Comparison of ENCODE assay signal across 26 cellular contexts in genomic region chr11:132035736-132036135, GRCh38.
DNase-seq lines count a peak whose midpoint lies in the region; ATAC-seq, FAIRE-seq and TF ChIP-seq lines count a peak whose summit lies in the region.
"Had no signal": no experiment of that assay in that cellular context is flagged by ENCODE, and none has a peak within 500 bp of the region (broad histone marks: within the 10 kb centered on the region; RNA-seq: fewer than 3 reads in every experiment).

No MANE protein-coding gene starts in this region.

- no peak overlapping the region for H2BK12ac ChIP-seq in mesenchymal stem cell (ENCODE audit: low read length in 2 of 2)

- H2BK5ac ChIP-seq in IMR-90 (ENCODE audit: low read depth, low read length, poor library complexity, severe bottlenecking) (peak overlapping the region; percentile 48), mesenchymal stem cell (ENCODE audit: low read depth, low read length, poor library complexity, severe bottlenecking) (no peak overlapping the region)

- H2BK120ac ChIP-seq in IMR-90 (ENCODE audit: low read depth, low read length) = peak overlapping the region; percentile 60
- H2BK120ac ChIP-seq in mesenchymal stem cell (ENCODE audit: low read depth, low read length) = no peak overlapping the region

- no peaks in the 10 kb centered on the region for H3K27me3 ChIP-seq in IMR-90 (ENCODE audit: control insufficient read depth, insufficient read depth, low read length)
- no peaks in the 10 kb centered on the region for H3K27me3 ChIP-seq in mesenchymal stem cell (ENCODE audit: control insufficient read depth in 1 of 2, insufficient read depth in 1 of 2, low read length in 2 of 2)
- H3K27me3 ChIP-seq: BE2C had no signal

- H4K8ac ChIP-seq in IMR-90 (ENCODE audit: low read depth in 2 of 2, low read length in 2 of 2) (peak overlapping the region in 1 of 2 experiments; percentile 6; a peak in 2 of 4 replicates), mesenchymal stem cell (ENCODE audit: low read length) (no peak overlapping the region)

- H2AK5ac ChIP-seq in IMR-90 (ENCODE audit: low read depth, low read length) = peak overlapping the region; percentile 73; the same call in 1 of the 2 replicates
- H2AK5ac ChIP-seq in mesenchymal stem cell (ENCODE audit: low read length, severe bottlenecking) = peak overlapping the region; percentile 83

- H3K4me3 ChIP-seq in IMR-90 (ENCODE audit: insufficient read depth, low read depth, low read length) (no peak overlapping the region), mesenchymal stem cell (ENCODE audit: insufficient read depth in 1 of 2, low read depth in 1 of 2, low read length in 2 of 2) (no peak overlapping the region)
- H3K4me3 ChIP-seq: GM23338 had no signal

- H3K4me1 ChIP-seq in IMR-90 (ENCODE audit: control insufficient read depth, insufficient read depth, low read length) (peaks cover 28% of the 10 kb centered on the region), mesenchymal stem cell (ENCODE audit: control insufficient read depth, insufficient read depth, low read depth, low read length) (peaks cover 25% of the 10 kb centered on the region)
- H3K4me1 ChIP-seq: BE2C had no signal

- no peaks in the 10 kb centered on the region for H3K9me3 ChIP-seq in IMR-90 (ENCODE audit: control insufficient read depth, insufficient read depth, low read length)
- no peaks in the 10 kb centered on the region for H3K9me3 ChIP-seq in mesenchymal stem cell (ENCODE audit: control insufficient read depth, low read length)
- H3K9me3 ChIP-seq: BE2C had no signal

- H3K56ac ChIP-seq in IMR-90 (ENCODE audit: extremely low read depth, insufficient read depth, low read length) = no peak overlapping the region

- H2BK20ac ChIP-seq in IMR-90 (ENCODE audit: low read depth, low read length) = peak overlapping the region; percentile 66

- H2AFZ ChIP-seq in IMR-90 (replicated peaks; ENCODE audit: low read length, poor library complexity) (no peak overlapping the region), mesenchymal stem cell (ENCODE audit: low read depth, low read length) (no peak overlapping the region)
- H2AFZ ChIP-seq: GM23338 had no signal

- H2AK9ac ChIP-seq in IMR-90 (replicated peaks; ENCODE audit: low read depth, low read length, poor library complexity) = peak overlapping the region; percentile 7

- intact Hi-C loops in IMR-90 (cut with micrococcal nuclease) = no loop called here

- TF ChIP-seq CTCF in IMR-90 (conservative IDR thresholded peaks at IDR 0.05; ENCODE audit: low read depth, low read length) = no peak

- no peak for TF ChIP-seq POLR2A in IMR-90 (IDR thresholded peaks at IDR 0.05; ENCODE audit: low read depth, low read length)

- BruUV-seq in IMR-90 (replicated peaks; lab: Mats Ljungman, UMichigan) = no TSS peak

- H3K4ac ChIP-seq in IMR-90 (ENCODE audit: low read depth, low read length) = peak overlapping the region; percentile 60
- no peak overlapping the region for H3K4ac ChIP-seq in mesenchymal stem cell (ENCODE audit: low read depth in 1 of 2, low read length in 2 of 2)

- H3K9me1 ChIP-seq in IMR-90 (ENCODE audit: insufficient read depth, low read length) = peaks cover 25% of the 10 kb centered on the region

- H3K9ac ChIP-seq in IMR-90 (ENCODE audit: low read depth, low read length) (no peak overlapping the region), mesenchymal stem cell (ENCODE audit: low read length) (no peak overlapping the region)

- CTCF ChIA-PET in IMR-90 (lab: Yijun Ruan, JAX) = interaction anchor here (1.1 kb wide), 1 partner anchor 122 kb away, joined by 4 read pairs; no protein-coding TSS in a partner anchor

- TF ChIP-seq RAD21 in IMR-90 (IDR thresholded peaks at IDR 0.05; ENCODE audit: low read length) = no peak

- ATAC-seq in IMR-90 (ENCODE audit: low read depth) (no peak), HG02852 (IDR thresholded peaks at IDR 0.05; ENCODE audit: unreplicated experiment) (no peak)
- ATAC-seq: GM23338, HCT116, HepG2 had no signal

- no CpG with 5 or more reads among the region's 3 CpGs for WGBS in IMR-90 (ENCODE audit: extremely low coverage in 2 of 2, insufficient read length in 1 of 2), 2 experiments
- WGBS in mesenchymal stem cell = 57% methylated on average over 3 of the region's 3 CpGs

- H3K23ac ChIP-seq in IMR-90 (ENCODE audit: low read depth, low read length) (peak overlapping the region; percentile 71; the same call in 1 of the 2 replicates), mesenchymal stem cell (ENCODE audit: low read length in 2 of 2) (no peak overlapping the region)

- in situ Hi-C loops in G401 (cut with HindIII; ENCODE audit: low sequenced_read_pairs) (no loop called here), IMR-90 (cut with MboI; ENCODE audit: low sequenced_read_pairs) (no loop called here)

- DNase-seq in G401 (ENCODE audit: low spot score) (peak; percentile 53), IMR-90 (no peak), SK-N-DZ (ENCODE audit: low spot score) (peak; percentile 0), mesenchymal stem cell (no peak), islet precursor cell (no peak), cerebellar cortex (ENCODE audit: low spot score) (no peak), frontal cortex (ENCODE audit: low spot score in 2 of 2) (no peak)
- DNase-seq: ACHN; BE2C; C1 segment of cervical spinal cord; CD4-positive, CD25-positive, alpha-beta regulatory T cell; CD8-positive, alpha-beta memory T cell; COR-L47; DMS 273 treated with DMSO at 0.1 percent for 48 hours; DMS53; DND-41; EL; H7; HFFc6 had no signal

- dilution Hi-C loops in IMR-90 (cut with HindIII; ENCODE audit: low sequenced_read_pairs, unreplicated experiment) = no loop called here

- no peak overlapping the region for H3K4me2 ChIP-seq in IMR-90 (ENCODE audit: low read depth, low read length)
- no peak overlapping the region for H3K4me2 ChIP-seq in mesenchymal stem cell (ENCODE audit: low read length, poor library complexity, severe bottlenecking)
- H3K4me2 ChIP-seq: GM23338 had no signal

- no peaks in the 10 kb centered on the region for H3K36me3 ChIP-seq in IMR-90 (ENCODE audit: control insufficient read depth, insufficient read depth, low read length)
- peaks cover 0 to 4% of the 10 kb centered on the region in 2 experiments for H3K36me3 ChIP-seq in mesenchymal stem cell (ENCODE audit: control insufficient read depth in 1 of 2, insufficient read depth in 2 of 2, low read depth in 1 of 2, low read length in 2 of 2)
- H3K36me3 ChIP-seq: BE2C had no signal

- H4K91ac ChIP-seq in IMR-90 (ENCODE audit: insufficient read depth, low read depth, low read length) (peak overlapping the region; percentile 53; the same call in 1 of the 2 replicates), mesenchymal stem cell (ENCODE audit: low read length) (no peak overlapping the region)

- H3K79me1 ChIP-seq in IMR-90 (ENCODE audit: low read depth in 1 of 2, low read length in 2 of 2) (peaks cover 12 to 77% of the 10 kb centered on the region in 2 experiments), mesenchymal stem cell (replicated peaks; ENCODE audit: low read length, poor library complexity, severe bottlenecking) (peaks cover 17% of the 10 kb centered on the region)

- H3K27ac ChIP-seq in IMR-90 (ENCODE audit: insufficient read depth, low read length) (peak overlapping the region; percentile 17; the same call in 1 of the 2 replicates), mesenchymal stem cell (ENCODE audit: low read length, poor library complexity, severe bottlenecking) (no peak overlapping the region)

- FAIRE-seq in frontal cortex (lab: Jason Lieb, UNC) = no peak
- FAIRE-seq: A204.1, G401.6, GM12891, HepG2 had no signal

- POLR2A ChIA-PET in IMR-90 (lab: Charles Lee; ENCODE audit: unreplicated experiment) = no interaction called here

- H4K20me1 ChIP-seq in IMR-90 (ENCODE audit: insufficient read depth, low read length) = no peaks in the 10 kb centered on the region

- peak overlapping the region; percentile 62; the same call in 2 of the 3 replicates for H2BK15ac ChIP-seq in IMR-90 (ENCODE audit: low read depth, low read length)
- no peak overlapping the region for H2BK15ac ChIP-seq in mesenchymal stem cell (ENCODE audit: low read depth, poor library complexity, severe bottlenecking)

- H4K5ac ChIP-seq in IMR-90 (ENCODE audit: low read depth, low read length) = peak overlapping the region; percentile 27; the same call in 1 of the 2 replicates

- peak overlapping the region; percentile 29; the same call in 1 of the 2 replicates for H3K14ac ChIP-seq in IMR-90 (replicated peaks; ENCODE audit: low read depth, low read length)
- H3K14ac ChIP-seq in mesenchymal stem cell (ENCODE audit: low read length in 2 of 2) = no peak overlapping the region

- H3K18ac ChIP-seq in IMR-90 (ENCODE audit: low read depth, low read length) (peak overlapping the region; percentile 64), mesenchymal stem cell (ENCODE audit: low read depth in 1 of 2, low read length in 2 of 2) (no peak overlapping the region)

TF ChIP-seq in IMR-90, 13 proteins besides CTCF, POLR2A, EP300 and RAD21 (continues in another document):
- TF ChIP-seq MAFK (IDR thresholded peaks at IDR 0.05; ENCODE audit: low read depth, low read length) (no peak), FOS (IDR thresholded peaks at IDR 0.05; ENCODE audit: low read depth, low read length) (no peak), MXI1 (IDR thresholded peaks at IDR 0.05; ENCODE audit: borderline replicate concordance, low read depth, low read length) (no peak), SMC3 (IDR thresholded peaks at IDR 0.05; ENCODE audit: low read depth, low read length) (no peak), NFE2L2 (IDR thresholded peaks at IDR 0.05; ENCODE audit: low read depth, low read length) (no peak), CHD1 (IDR thresholded peaks at IDR 0.05; ENCODE audit: low read depth, low read length) (no peak), CEBPB (IDR thresholded peaks at IDR 0.05; ENCODE audit: low read depth, low read length) (no peak), RFX5 (IDR thresholded peaks at IDR 0.05; ENCODE audit: low read depth, low read length) (no peak)
- TF ChIP-seq, protein P1, sequence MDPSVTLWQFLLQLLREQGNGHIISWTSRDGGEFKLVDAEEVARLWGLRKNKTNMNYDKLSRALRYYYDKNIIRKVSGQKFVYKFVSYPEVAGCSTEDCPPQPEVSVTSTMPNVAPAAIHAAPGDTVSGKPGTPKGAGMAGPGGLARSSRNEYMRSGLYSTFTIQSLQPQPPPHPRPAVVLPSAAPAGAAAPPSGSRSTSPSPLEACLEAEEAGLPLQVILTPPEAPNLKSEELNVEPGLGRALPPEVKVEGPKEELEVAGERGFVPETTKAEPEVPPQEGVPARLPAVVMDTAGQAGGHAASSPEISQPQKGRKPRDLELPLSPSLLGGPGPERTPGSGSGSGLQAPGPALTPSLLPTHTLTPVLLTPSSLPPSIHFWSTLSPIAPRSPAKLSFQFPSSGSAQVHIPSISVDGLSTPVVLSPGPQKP (IDR thresholded peaks at IDR 0.05; ENCODE audit: borderline replicate concordance, low read depth, low read length) = no peak
- TF ChIP-seq, protein P2, sequence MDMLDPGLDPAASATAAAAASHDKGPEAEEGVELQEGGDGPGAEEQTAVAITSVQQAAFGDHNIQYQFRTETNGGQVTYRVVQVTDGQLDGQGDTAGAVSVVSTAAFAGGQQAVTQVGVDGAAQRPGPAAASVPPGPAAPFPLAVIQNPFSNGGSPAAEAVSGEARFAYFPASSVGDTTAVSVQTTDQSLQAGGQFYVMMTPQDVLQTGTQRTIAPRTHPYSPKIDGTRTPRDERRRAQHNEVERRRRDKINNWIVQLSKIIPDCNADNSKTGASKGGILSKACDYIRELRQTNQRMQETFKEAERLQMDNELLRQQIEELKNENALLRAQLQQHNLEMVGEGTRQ (IDR thresholded peaks at IDR 0.05; ENCODE audit: low read depth, low read length) = no peak

Comparison
In these comparisons a context has a peak if more than half of its experiments do, and no peak if none do; other contexts are left out.
1. DNase-seq: peak in G401 (single experiment) and SK-N-DZ (single experiment); none in IMR-90 (single experiment), mesenchymal stem cell (single experiment), islet precursor cell (single experiment), cerebellar cortex (single experiment) and frontal cortex (0 of 2).